In the genomic region with DNA sequence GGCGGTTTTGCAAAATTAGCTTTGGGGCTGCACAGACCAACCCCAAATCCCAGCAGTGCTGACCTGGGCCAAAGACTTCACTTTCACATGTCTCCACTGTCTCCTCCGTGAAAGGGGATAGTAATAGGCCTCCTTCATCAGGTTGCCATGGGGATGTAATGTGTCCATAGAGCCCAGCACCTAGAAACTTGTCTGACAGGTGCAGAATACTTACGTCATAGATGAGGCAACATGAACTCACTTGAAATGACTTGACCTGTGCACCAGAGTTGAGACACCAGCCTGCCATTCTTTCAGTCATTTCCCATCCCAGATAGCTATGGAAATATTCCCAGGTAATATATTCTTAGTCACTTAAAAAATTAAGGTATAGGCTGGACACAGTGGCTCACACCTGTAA, we compare ENCODE assay signal across 20 cellular contexts.
"Had no signal": no experiment of that assay in that cellular context is flagged by ENCODE, and none has a peak within 500 bp of the region (broad histone marks: within the 10 kb centered on the region; RNA-seq: fewer than 3 reads in every experiment).

No MANE protein-coding gene starts in this region.

- H3K4me1 ChIP-seq: heart left ventricle, prostate gland, upper lobe of left lung had no signal

- H3K27ac ChIP-seq: coronary artery, heart left ventricle, neutrophil, ovary, prostate gland, thoracic aorta, upper lobe of left lung had no signal

- DNase-seq: activated B cell treated with CpG ODN at 0.5 μM for 24 hours; activated CD4-positive, alpha-beta T cell treated with anti-CD3 and anti-CD28 coated beads for 36 hours; activated CD4-positive, alpha-beta T cell treated with anti-CD3 and anti-CD28 coated beads, Interleukin-2, amount 50 U/mL, for 4 hours; activated CD8-positive, alpha-beta memory T cell treated with anti-CD3 and anti-CD28 coated beads for 24 hours; activated CD8-positive, alpha-beta memory T cell treated with anti-CD3 and anti-CD28 coated beads, Interleukin-2, amount 50 U/mL, for 4 hours; activated naive CD4-positive, alpha-beta T cell treated with Interleukin-2 at 50 U/mL for 16 hours; activated naive CD8-positive, alpha-beta T cell treated with anti-CD3 and anti-CD28 coated beads for 36 hours; activated T-cell treated with anti-CD3 and anti-CD28 coated beads, Interleukin-2, amount 50 U/mL, for 4 hours; heart left ventricle; islet precursor cell; left cardiac atrium; mesenchymal stem cell; ovary; stimulated activated CD4-positive, alpha-beta T cell treated with anti-CD3 and anti-CD28 coated beads, Interleukin-4, amount 100 ng/mL, for 24 hours; stimulated activated naive CD4-positive, alpha-beta T cell treated with Interleukin-2 at 50 U/mL for 16 hours; upper lobe of left lung had no signal

- ATAC-seq: activated CD4-positive, alpha-beta T cell treated with anti-CD3 and anti-CD28 coated beads for 36 hours; activated T-cell treated with anti-CD3 and anti-CD28 coated beads, Interleukin-2, amount 50 U/mL, for 4 hours; heart left ventricle; left cardiac atrium had no signal

- H3K27me3 ChIP-seq: heart left ventricle, neutrophil, ovary, upper lobe of left lung had no signal
